12 cellular contexts compared by ENCODE assay signal in genomic region chr9:124735121-124735520, GRCh38. TPM values are rescaled to one million over a fixed set of nuclear protein-coding genes. Genes with fewer than 3 reads are reported as not detected.
A peak's percentile ranks its signal among the peaks of the same experiment; 100 is the strongest.
DNase-seq lines count a peak whose midpoint lies in the region; ATAC-seq, FAIRE-seq and TF ChIP-seq lines count a peak whose summit lies in the region.
"Had no signal": no experiment of that assay in that cellular context is flagged by ENCODE, and none has a peak within 500 bp of the region (broad histone marks: within the 10 kb centered on the region; RNA-seq: fewer than 3 reads in every experiment).

No MANE protein-coding gene starts in this region.

- DNase-seq in EL (peak; percentile 68), LoVo (ENCODE audit: low spot score) (peak; percentile 46), bronchial epithelial cell (ENCODE audit: low read depth) (peak; percentile 66), SK-N-DZ (ENCODE audit: low spot score) (no peak), putamen (ENCODE audit: low spot score) (no peak), NCI-H2081 (lab: John Stamatoyannopoulos, UW) (no peak)
- DNase-seq: brain microvascular endothelial cell, DMS79, NCI-H1694 treated with DMSO at 0.1 percent for 48 hours had no signal

- peak overlapping the region; percentile 33 to 87 for H3K27ac ChIP-seq in mucosa of rectum (ENCODE audit: low read depth in 2 of 2, low read length in 2 of 2)
- H3K27ac ChIP-seq: brain microvascular endothelial cell had no signal

- ATAC-seq in GM21825 (IDR thresholded peaks at IDR 0.05; ENCODE audit: unreplicated experiment): no peak

- H3K36me3 ChIP-seq in bronchial epithelial cell (ENCODE audit: control insufficient read depth, insufficient read depth, low read length) (no peaks in the 10 kb centered on the region), mucosa of rectum (ENCODE audit: control insufficient read depth in 2 of 2, insufficient read depth in 2 of 2, low read length in 2 of 2) (peaks cover 0 to 2% of the 10 kb centered on the region in 2 donors)
- H3K36me3 ChIP-seq: brain microvascular endothelial cell had no signal

- H3K4me3 ChIP-seq in bronchial epithelial cell (ENCODE audit: low read depth, low read length) (no peak overlapping the region), mucosa of rectum (ENCODE audit: low read length in 2 of 2) (no peak overlapping the region)

- no peak overlapping the region for H3K9ac ChIP-seq in mucosa of rectum (ENCODE audit: low read depth in 1 of 2, low read length in 2 of 2)

- FAIRE-seq in bronchial epithelial cell (lab: Jason Lieb, UNC): no peak
- FAIRE-seq: islet of Langerhans had no signal

- peaks cover 2 to 20% of the 10 kb centered on the region in 2 donors for H3K4me1 ChIP-seq in mucosa of rectum (ENCODE audit: control insufficient read depth in 2 of 2, insufficient read depth in 2 of 2, low read length in 2 of 2)

- no peaks in the 10 kb centered on the region for H3K27me3 ChIP-seq in bronchial epithelial cell (ENCODE audit: control insufficient read depth, insufficient read depth, low read length)
- no peaks in the 10 kb centered on the region for H3K27me3 ChIP-seq in mucosa of rectum (ENCODE audit: control insufficient read depth in 2 of 2, insufficient read depth in 2 of 2, low read length in 2 of 2)
- H3K27me3 ChIP-seq: brain microvascular endothelial cell had no signal

- no peaks in the 10 kb centered on the region for H3K9me3 ChIP-seq in mucosa of rectum (ENCODE audit: control insufficient read depth in 2 of 2, low read length in 2 of 2)

- TF ChIP-seq CTCF in bronchial epithelial cell (IDR thresholded peaks at IDR 0.05; ENCODE audit: insufficient read depth, low read length, severe bottlenecking): no peak

RNA-seq across cellular contexts. Expression of gene NR6A1, which starts 36.0 kb away (rescaled TPM):
- total RNA-seq in bronchial epithelial cell: 2.9 TPM in 2 replicates
- 2.5 and 3.1 TPM in 2 replicates for polyA plus RNA-seq in SK-N-DZ (2014; cell fraction: cytosol; rRNA removed)
- polyA plus RNA-seq in SK-N-DZ (2014; cell fraction: nucleus; rRNA removed): 2.7 and 3.8 TPM in 2 replicates

RNA-seq across cellular contexts. Expression of gene OLFML2A, which starts 41.8 kb away (rescaled TPM):
- 4.5 and 6.3 TPM in 2 replicates for total RNA-seq in bronchial epithelial cell
- 0.16 TPM in 1 of 2 replicates, not detected in the other for polyA plus RNA-seq in SK-N-DZ (2014; cell fraction: cytosol; rRNA removed)
- 0.07 TPM in 1 of 2 replicates, not detected in the other for polyA plus RNA-seq in SK-N-DZ (2014; cell fraction: nucleus; rRNA removed)

Comparison
In these comparisons a context has a peak if more than half of its experiments do, and no peak if none do; other contexts are left out.
1. DNase-seq: peak in EL (single experiment), LoVo (single experiment) and bronchial epithelial cell (single experiment); none in SK-N-DZ (single experiment), putamen (single experiment) and NCI-H2081 (0 of 2).